In the genomic region with DNA sequence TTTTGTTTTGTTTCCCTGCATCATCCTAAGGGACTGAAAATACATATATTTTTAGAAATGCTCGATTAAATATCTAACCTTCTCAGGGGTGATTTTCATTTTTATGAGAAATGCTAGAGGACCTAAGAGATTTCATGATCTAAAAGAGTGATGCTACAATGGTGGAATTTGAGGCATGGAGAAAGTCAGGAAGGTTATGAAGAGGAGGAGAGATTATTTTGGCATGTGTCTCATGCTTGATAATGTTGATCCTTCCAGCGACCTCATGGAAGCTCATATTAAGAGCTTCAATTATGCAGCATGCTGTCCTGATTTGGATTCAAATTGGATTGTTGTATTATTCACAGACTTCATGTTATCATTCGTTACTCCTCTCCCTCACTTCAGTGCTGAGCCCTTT, we compare ENCODE assay signal across 26 cellular contexts.
"Had no signal": no experiment of that assay in that cellular context is flagged by ENCODE, and none has a peak within 500 bp of the region (broad histone marks: within the 10 kb centered on the region; RNA-seq: fewer than 3 reads in every experiment).

No MANE protein-coding gene starts in this region.

- H3K36me3 Mint-ChIP-seq: naive thymus-derived CD8-positive, alpha-beta T cell; neural progenitor cell had no signal

- H3K27me3 Mint-ChIP-seq: activated CD4-positive, alpha-beta T cell treated with anti-CD3 and anti-CD28 coated beads, Interleukin-2, amount 10 ng/mL, durations not matched to agents 24 days and 14 days; activated naive CD8-positive, alpha-beta T cell treated with anti-CD3 and anti-CD28 coated beads, Interleukin-2, amount 10 ng/mL, durations not matched to agents 7 days and 5 days; naive thymus-derived CD8-positive, alpha-beta T cell had no signal

- H3K36me3 ChIP-seq: cardiac muscle cell, lower lobe of right lung, neural progenitor cell, sigmoid colon, thoracic aorta, upper lobe of left lung had no signal

- DNase-seq: activated CD4-positive, alpha-beta memory T cell treated with anti-CD3 and anti-CD28 coated beads, Interleukin-2, amount 10 ng/mL, durations not matched to agents 7 days and 5 days; activated CD4-positive, alpha-beta T cell treated with anti-CD3 and anti-CD28 coated beads, Interleukin-2, amount 10 ng/mL, durations not matched to agents 24 days and 14 days; activated CD4-positive, CD25-positive, alpha-beta regulatory T cell; activated effector memory CD4-positive, alpha-beta T cell treated with Interleukin-2 at 50 U/mL for 16 hours; activated naive CD4-positive, alpha-beta T cell treated with anti-CD3 and anti-CD28 coated beads for 36 hours; activated naive CD8-positive, alpha-beta T cell treated with anti-CD3 and anti-CD28 coated beads, Interleukin-2, amount 10 ng/mL, durations not matched to agents 7 days and 5 days; activated T-cell treated with anti-CD3 and anti-CD28 coated beads, Interleukin-2, amount 50 U/mL, for 72 hours; amniotic stem cell; effector CD4-positive, alpha-beta T cell; erythroblast; kidney; lower lobe of right lung; naive thymus-derived CD8-positive, alpha-beta T cell; retina; sigmoid colon; stimulated activated CD4-positive, alpha-beta T cell treated with anti-CD3 and anti-CD28 coated beads, Interleukin-4, amount 100 ng/mL, for 24 hours; stimulated activated naive CD4-positive, alpha-beta T cell treated with Interleukin-2 at 50 U/mL for 16 hours; T1000; upper lobe of left lung had no signal

- H3K9me3 Mint-ChIP-seq: activated CD4-positive, alpha-beta memory T cell treated with anti-CD3 and anti-CD28 coated beads, Interleukin-2, amount 10 ng/mL, durations not matched to agents 7 days and 5 days; activated CD4-positive, alpha-beta T cell treated with anti-CD3 and anti-CD28 coated beads, Interleukin-2, amount 10 ng/mL, durations not matched to agents 24 days and 14 days; activated naive CD4-positive, alpha-beta T cell treated with anti-CD3 and anti-CD28 coated beads for 36 hours; activated naive CD8-positive, alpha-beta T cell treated with anti-CD3 and anti-CD28 coated beads, Interleukin-2, amount 10 ng/mL, durations not matched to agents 7 days and 5 days; activated T-cell treated with anti-CD3 and anti-CD28 coated beads, Interleukin-2, amount 50 U/mL, for 72 hours; dendritic cell treated with granulocyte-macrophage colony-stimulating factor and Interleukin-4, amounts not matched to agents 40 ng/mL and 50 ng/mL, for 4 days; neural progenitor cell; T-helper 1 cell treated with Interleukin-12 subunit alpha and Interleukin-12 subunit beta and Interleukin-4 antibody, amounts not matched to agents 30 μg/mL and 1 μg/mL, for 36 hours had no signal

- H3K4me1 Mint-ChIP-seq: neural progenitor cell had no signal

- ATAC-seq: activated T-cell treated with anti-CD3 and anti-CD28 coated beads, Interleukin-2, amount 50 U/mL, for 72 hours; left lobe of liver; lower lobe of right lung; naive thymus-derived CD8-positive, alpha-beta T cell had no signal

- H3K4me3 Mint-ChIP-seq: activated CD4-positive, alpha-beta memory T cell treated with anti-CD3 and anti-CD28 coated beads, Interleukin-2, amount 10 ng/mL, durations not matched to agents 7 days and 5 days; activated CD4-positive, alpha-beta T cell treated with anti-CD3 and anti-CD28 coated beads, Interleukin-2, amount 10 ng/mL, durations not matched to agents 24 days and 14 days; activated naive CD4-positive, alpha-beta T cell treated with anti-CD3 and anti-CD28 coated beads for 36 hours; activated naive CD8-positive, alpha-beta T cell treated with anti-CD3 and anti-CD28 coated beads, Interleukin-2, amount 10 ng/mL, durations not matched to agents 7 days and 5 days; activated T-cell treated with anti-CD3 and anti-CD28 coated beads, Interleukin-2, amount 50 U/mL, for 72 hours; dendritic cell treated with granulocyte-macrophage colony-stimulating factor and Interleukin-4, amounts not matched to agents 40 ng/mL and 50 ng/mL, for 4 days; naive thymus-derived CD8-positive, alpha-beta T cell; neural progenitor cell; T-helper 1 cell treated with Interleukin-12 subunit alpha and Interleukin-12 subunit beta and Interleukin-4 antibody, amounts not matched to agents 30 μg/mL and 1 μg/mL, for 36 hours had no signal

- H3K9ac ChIP-seq: neural progenitor cell had no signal

- H3K27me3 ChIP-seq: cardiac muscle cell, neural progenitor cell, sigmoid colon, upper lobe of left lung had no signal

- H3K4me2 ChIP-seq: neural progenitor cell had no signal

- H3K4me1 ChIP-seq: lower lobe of right lung, neural progenitor cell, sigmoid colon, upper lobe of left lung had no signal

- H3K4me3 ChIP-seq: cardiac muscle cell, lower lobe of right lung, neural progenitor cell, sigmoid colon, thoracic aorta, upper lobe of left lung had no signal

- H3K27ac ChIP-seq: cardiac muscle cell, lower lobe of right lung, neural progenitor cell, sigmoid colon, thoracic aorta, upper lobe of left lung had no signal

- H2AFZ ChIP-seq: neural progenitor cell had no signal

- H3K27ac Mint-ChIP-seq: activated CD4-positive, alpha-beta memory T cell treated with anti-CD3 and anti-CD28 coated beads, Interleukin-2, amount 10 ng/mL, durations not matched to agents 7 days and 5 days; activated CD4-positive, alpha-beta T cell treated with anti-CD3 and anti-CD28 coated beads, Interleukin-2, amount 10 ng/mL, durations not matched to agents 24 days and 14 days; activated naive CD4-positive, alpha-beta T cell treated with anti-CD3 and anti-CD28 coated beads for 36 hours; activated naive CD8-positive, alpha-beta T cell treated with anti-CD3 and anti-CD28 coated beads, Interleukin-2, amount 10 ng/mL, durations not matched to agents 7 days and 5 days; activated T-cell treated with anti-CD3 and anti-CD28 coated beads, Interleukin-2, amount 50 U/mL, for 72 hours; dendritic cell treated with granulocyte-macrophage colony-stimulating factor and Interleukin-4, amounts not matched to agents 40 ng/mL and 50 ng/mL, for 4 days; naive thymus-derived CD8-positive, alpha-beta T cell; neural progenitor cell; progenitor cell of endocrine pancreas; T-helper 1 cell treated with Interleukin-12 subunit alpha and Interleukin-12 subunit beta and Interleukin-4 antibody, amounts not matched to agents 30 μg/mL and 1 μg/mL, for 36 hours had no signal
